In genomic region chr16:11781773-11782172, GRCh38 we compare ENCODE assay signal across 8 cellular contexts. TPM values are rescaled to one million over a fixed set of nuclear protein-coding genes. Genes with fewer than 3 reads are reported as not detected.
DNase-seq lines count a peak whose midpoint lies in the region; ATAC-seq and TF ChIP-seq lines count a peak whose summit lies in the region.

No MANE protein-coding gene starts in this region.

- TF ChIP-seq EP300 in stomach (IDR thresholded peaks at IDR 0.05) = no peak

- 50 to 74% (median 68%) methylated on average over 5 of the region's 5 CpGs for WGBS in stomach, 5 donors

- peak overlapping the region; percentile 52 for H3K4me3 Mint-ChIP-seq in activated CD4-positive, alpha-beta memory T cell treated with anti-CD3 and anti-CD28 coated beads for 36 hours
- H3K4me3 Mint-ChIP-seq in immature natural killer cell = peak overlapping the region in 3 of 5 donors; percentile 2 to 24 (median 7)

- no peak for TF ChIP-seq CTCF in cardiac muscle cell (IDR thresholded peaks at IDR 0.05; ENCODE audit: low read depth, low read length)
- TF ChIP-seq CTCF in stomach (IDR thresholded peaks at IDR 0.05) = no peak

- H3K4me1 ChIP-seq in cardiac muscle cell (ENCODE audit: low read depth) = peaks cover 24% of the 10 kb centered on the region
- H3K4me1 ChIP-seq in stomach = peaks cover 27 to 64% (median 49%) of the 10 kb centered on the region in 4 donors

- H3K27me3 ChIP-seq in cardiac muscle cell (no peaks in the 10 kb centered on the region), stomach (no peaks in the 10 kb centered on the region)

- H3K4me3 ChIP-seq in cardiac muscle cell = no peak overlapping the region
- no peak overlapping the region for H3K4me3 ChIP-seq in stomach

- H3K27ac ChIP-seq in cardiac muscle cell = peak overlapping the region; percentile 85
- peak overlapping the region in 4 of 5 donors; percentile 82 to 95 (median 86) for H3K27ac ChIP-seq in stomach

- intact Hi-C loops in cardiac septum (cut with DNase I) = no loop called here
- intact Hi-C loops in activated CD4-positive, alpha-beta memory T cell treated with anti-CD3 and anti-CD28 coated beads for 36 hours (cut with micrococcal nuclease) = no loop called here
- intact Hi-C loops in stomach (cut with DNase I; ENCODE audit: low total_unique reads) = no loop called here
- intact Hi-C loops in posterior vena cava (cut with DNase I) = no loop called here

- no peak for ATAC-seq in GM21515 (IDR thresholded peaks at IDR 0.05; ENCODE audit: unreplicated experiment)

- DNase-seq in cardiac muscle cell (ENCODE audit: low read depth in 1 of 2, low spot score in 1 of 2) (no peak), cardiac septum (ENCODE audit: low spot score) (no peak), immature natural killer cell (no peak), stomach (no peak), posterior vena cava (ENCODE audit: low spot score) (no peak), RKO (ENCODE audit: low spot score) (no peak)
- no peak for DNase-seq in activated CD4-positive, alpha-beta memory T cell treated with anti-CD3 and anti-CD28 coated beads for 36 hours

- POLR2A ChIA-PET in activated CD4-positive, alpha-beta memory T cell treated with anti-CD3 and anti-CD28 coated beads for 36 hours (lab: Charles Lee) = interaction anchor here (1.4 to 5.4 kb wide), 3 partner anchors 10 to 39 kb away, joined by 3 to 34 read pairs (median 6); partner anchors contain the start of genes TXNDC11 and ZC3H7A

- no peaks in the 10 kb centered on the region for H3K9me3 Mint-ChIP-seq in activated CD4-positive, alpha-beta memory T cell treated with anti-CD3 and anti-CD28 coated beads for 36 hours
- no peaks in the 10 kb centered on the region for H3K9me3 Mint-ChIP-seq in immature natural killer cell

- H3K9me3 ChIP-seq in cardiac muscle cell (ENCODE audit: low read depth) (no peaks in the 10 kb centered on the region), stomach (no peaks in the 10 kb centered on the region)

- H3K27me3 Mint-ChIP-seq in activated CD4-positive, alpha-beta memory T cell treated with anti-CD3 and anti-CD28 coated beads for 36 hours = no peaks in the 10 kb centered on the region
- peaks cover 0 to 1% (median 1%) of the 10 kb centered on the region in 3 donors for H3K27me3 Mint-ChIP-seq in immature natural killer cell (ENCODE audit: low read depth in 3 of 3)

- H3K36me3 Mint-ChIP-seq in activated CD4-positive, alpha-beta memory T cell treated with anti-CD3 and anti-CD28 coated beads for 36 hours = peaks cover 24% of the 10 kb centered on the region
- H3K36me3 Mint-ChIP-seq in immature natural killer cell = peaks cover 0 to 7% (median 0%) of the 10 kb centered on the region in 3 donors

- CTCF ChIA-PET in activated CD4-positive, alpha-beta memory T cell treated with anti-CD3 and anti-CD28 coated beads for 36 hours (lab: Charles Lee) = interaction anchor here (10.2 kb wide), 1 partner anchor 15 kb away, joined by 99 read pairs; the partner anchor contains the start of gene ZC3H7A

- peaks cover 51% of the 10 kb centered on the region for H3K4me1 Mint-ChIP-seq in activated CD4-positive, alpha-beta memory T cell treated with anti-CD3 and anti-CD28 coated beads for 36 hours (ENCODE audit: low read depth)
- peaks cover 42 to 51% of the 10 kb centered on the region in 2 donors for H3K4me1 Mint-ChIP-seq in immature natural killer cell

- H3K36me3 ChIP-seq in cardiac muscle cell = peaks cover 20% of the 10 kb centered on the region
- peaks cover 9 to 39% (median 37%) of the 10 kb centered on the region in 4 donors for H3K36me3 ChIP-seq in stomach

- TF ChIP-seq POLR2A in stomach (IDR thresholded peaks at IDR 0.05) = no peak

- H3K27ac Mint-ChIP-seq in activated CD4-positive, alpha-beta memory T cell treated with anti-CD3 and anti-CD28 coated beads for 36 hours = peak overlapping the region; percentile 100
- H3K27ac Mint-ChIP-seq in immature natural killer cell = peak overlapping the region; percentile 75 to 95 (median 90)

RNA-seq across cellular contexts. Expression of gene ZC3H7A, which starts 15.3 kb away (rescaled TPM):
- total RNA-seq in cardiac muscle cell (36.5 and 55.5 TPM in 2 replicates), cardiac septum (33.4 TPM), stomach (100 to 1,000 TPM in 1 of 5 donors, 10 to 100 TPM in 4; 49.1 to 110 (median 92.1) TPM), posterior vena cava (10 to 100 TPM; 51.2 to 60.9 TPM)
- polyA plus RNA-seq in cardiac muscle cell (44.7 and 73.5 TPM in 2 replicates), immature natural killer cell (10 to 100 TPM; 20.3 to 34.2 (median 29.2) TPM), stomach (10 to 100 TPM; 16.1 to 23.3 (median 20.0) TPM)
- total RNA-seq in activated CD4-positive, alpha-beta memory T cell treated with anti-CD3 and anti-CD28 coated beads for 36 hours = 10 to 100 TPM; 65.1 to 75.5 TPM

RNA-seq across cellular contexts. Expression of gene TXNDC11, which starts 39.1 kb away (rescaled TPM):
- total RNA-seq in cardiac muscle cell (43.0 and 46.6 TPM in 2 replicates), cardiac septum (27.0 TPM), stomach (10 to 100 TPM; 24.1 to 72.9 (median 51.1) TPM), posterior vena cava (10 to 100 TPM; 32.9 to 34.4 TPM)
- polyA plus RNA-seq in cardiac muscle cell (26.6 and 29.4 TPM in 2 replicates), immature natural killer cell (10 to 100 TPM; 35.6 to 57.2 (median 46.9) TPM), stomach (10 to 100 TPM; 27.0 to 42.9 (median 41.3) TPM)
- total RNA-seq in activated CD4-positive, alpha-beta memory T cell treated with anti-CD3 and anti-CD28 coated beads for 36 hours = 10 to 100 TPM; 28.4 to 29.9 TPM
